In genomic region chr2:216497808-216498366, GRCh38 we compare ENCODE assay signal across 8 cellular contexts. TPM values are rescaled to one million over a fixed set of nuclear protein-coding genes. Genes with fewer than 3 reads are reported as not detected.
A peak's percentile ranks its signal among the peaks of the same experiment; 100 is the strongest.
DNase-seq lines count a peak whose midpoint lies in the region; ATAC-seq and TF ChIP-seq lines count a peak whose summit lies in the region.

No MANE protein-coding gene starts in this region.

- H3K4me3 ChIP-seq in SJCRH30 (peak overlapping the region; percentile 86), esophagus (ENCODE audit: low read depth in 1 of 2, low read length in 2 of 2) (peak overlapping the region; percentile 82 to 93), ovary (peak overlapping the region; percentile 65)

- H3K27me3 Mint-ChIP-seq in Calu3 (ENCODE audit: unreplicated experiment), result no peaks in the 10 kb centered on the region

- peak overlapping the region; percentile 100 for H3K27ac Mint-ChIP-seq in Calu3 (ENCODE audit: unreplicated experiment)

- peaks cover 40% of the 10 kb centered on the region for H3K36me3 ChIP-seq in SJCRH30
- H3K36me3 ChIP-seq in esophagus (ENCODE audit: control insufficient read depth in 2 of 2, insufficient read depth in 2 of 2, low read length in 1 of 2), result peaks cover 7 to 11% of the 10 kb centered on the region in 2 donors
- H3K36me3 ChIP-seq in ovary, result no peaks in the 10 kb centered on the region

- TF ChIP-seq CTCF in Calu3 (IDR thresholded peaks at IDR 0.05; ENCODE audit: unreplicated experiment) (no peak), ovary (IDR thresholded peaks at IDR 0.05) (no peak)

- H3K27ac ChIP-seq in SJCRH30 (peak overlapping the region; percentile 87; the same call in 1 of the 2 replicates), esophagus (ENCODE audit: low read depth in 2 of 2, low read length in 1 of 2) (peak overlapping the region; percentile 89 to 92), ovary (peak overlapping the region in 1 of 2 donors; percentile 30)

- H3K9me3 ChIP-seq in SJCRH30 (replicated peaks) (no peaks in the 10 kb centered on the region), esophagus (ENCODE audit: control insufficient read depth in 2 of 2, insufficient read depth in 1 of 2, low read depth in 1 of 2, low read length in 1 of 2) (no peaks in the 10 kb centered on the region), ovary (no peaks in the 10 kb centered on the region)

- no peak for TF ChIP-seq POLR2A in ovary (IDR thresholded peaks at IDR 0.05)

- 49 to 53% methylated on average over 8 of the region's 8 CpGs for WGBS in esophagus, 2 donors
- 29 to 34% (median 32%) methylated on average over 8 of the region's 8 CpGs for WGBS in ovary, 3 donors

- ATAC-seq in GM21381 (IDR thresholded peaks at IDR 0.05; ENCODE audit: unreplicated experiment), result no peak

- CTCF ChIA-PET in Calu3 (lab: Charles Lee), result interaction anchor here (0.6 kb wide), 1 partner anchor 36 kb away, joined by 3 read pairs; no protein-coding TSS in a partner anchor

- DNase-seq in Calu3 (no peak), SJCRH30 (peak in 1 of 2 experiments; percentile 7), ovary (no peak), nucleus accumbens (lab: John Stamatoyannopoulos, UW) (no peak), cerebellar cortex (ENCODE audit: low spot score) (no peak), activated gamma-delta T cell (lab: John Stamatoyannopoulos, UW) (no peak)

- no TSS peak for BruUV-seq in Calu3 (replicated peaks; lab: Mats Ljungman, UMichigan)

- intact Hi-C loops in Calu3 (cut with micrococcal nuclease; ENCODE audit: unreplicated experiment) (no loop called here), ovary (cut with DNase I) (no loop called here)

- H3K27me3 ChIP-seq in SJCRH30, result no peaks in the 10 kb centered on the region
- no peaks in the 10 kb centered on the region for H3K27me3 ChIP-seq in esophagus (ENCODE audit: control insufficient read depth in 1 of 2, insufficient read depth in 2 of 2, low read length in 2 of 2)
- H3K27me3 ChIP-seq in ovary, result no peaks in the 10 kb centered on the region

- H3K36me3 Mint-ChIP-seq in Calu3 (ENCODE audit: insufficient read depth, unreplicated experiment), result peaks cover 56% of the 10 kb centered on the region

- H3K4me3 Mint-ChIP-seq in Calu3 (ENCODE audit: low read depth, unreplicated experiment), result peak overlapping the region; percentile 100

- H3K4me1 ChIP-seq in SJCRH30, result peaks cover 1% of the 10 kb centered on the region; the same call in 1 of the 2 replicates
- H3K4me1 ChIP-seq in esophagus (ENCODE audit: control insufficient read depth in 2 of 2, insufficient read depth in 2 of 2, low read length in 1 of 2), result peaks cover 0 to 7% of the 10 kb centered on the region in 2 donors
- peaks cover 1% of the 10 kb centered on the region for H3K4me1 ChIP-seq in ovary (ENCODE audit: insufficient read depth)

- H3K9me3 Mint-ChIP-seq in Calu3 (ENCODE audit: low read depth, unreplicated experiment), result no peaks in the 10 kb centered on the region

- peaks cover 24% of the 10 kb centered on the region for H3K4me1 Mint-ChIP-seq in Calu3 (ENCODE audit: low read depth, unreplicated experiment)

- TF ChIP-seq EP300 in ovary (IDR thresholded peaks at IDR 0.05), result no peak

RNA-seq across cellular contexts. Expression of gene RPL37A, which starts 0.8 kb away (rescaled TPM):
- total RNA-seq in Calu3 (2022) (1,797 and 1,889 TPM in 2 replicates), ovary (1,000 to 10,000 TPM; 3,187 to 6,025 (median 4,762) TPM)
- 4,028 and 4,913 TPM in 2 replicates for total RNA-seq in SJCRH30 (2014; rRNA removed; shearing (Covaris generic))
- polyA plus RNA-seq in esophagus (1,000 to 10,000 TPM; 2,435 to 5,168 TPM), ovary (1,000 to 10,000 TPM; 6,365 to 7,390 TPM)
